In the genomic region with DNA sequence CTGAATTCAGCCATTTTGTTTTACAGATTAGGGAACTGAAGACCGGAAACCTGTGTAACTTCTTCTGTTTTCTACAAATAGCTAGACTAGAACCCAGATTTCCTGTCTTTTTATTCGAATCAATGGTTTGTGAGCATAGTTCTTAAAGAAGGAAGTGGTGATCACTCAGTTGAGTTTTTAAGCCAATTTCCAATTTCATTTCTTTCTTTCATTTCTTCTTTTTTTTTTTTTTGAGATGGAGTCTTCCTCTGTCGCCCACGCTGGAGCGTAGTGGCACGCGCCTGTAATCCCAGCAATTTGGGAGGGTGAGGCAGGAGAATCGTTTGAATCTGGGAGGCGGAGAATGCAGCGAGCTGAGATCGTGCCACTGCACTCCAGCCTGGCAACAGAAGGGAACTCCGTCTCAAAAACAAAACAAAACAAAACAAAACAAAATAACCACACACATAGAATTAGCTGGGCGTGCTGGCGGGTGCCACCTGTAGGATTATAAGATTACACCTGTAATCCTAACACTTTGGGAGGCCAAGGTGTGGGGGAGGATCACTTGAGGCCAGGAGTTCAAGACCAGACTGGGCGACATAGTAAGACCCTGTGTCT, we compare ENCODE assay signal across 2 cellular contexts.
A peak's percentile ranks its signal among the peaks of the same experiment; 100 is the strongest.
TF ChIP-seq lines count a peak whose summit lies in the region.

No MANE protein-coding gene starts in this region.

TF ChIP-seq in GM12878, 131 proteins besides CTCF, POLR2A, EP300 and RAD21 (continued from another document and continues in another):
- TF ChIP-seq RELB (IDR thresholded peaks at IDR 0.05; ENCODE audit: low read depth): peak; percentile 92
- TF ChIP-seq REST (IDR thresholded peaks at IDR 0.05; ENCODE audit: low read depth, low read length): no peak
- TF ChIP-seq ETV6 (conservative IDR thresholded peaks at IDR 0.05 in 1 of 2, IDR thresholded peaks at IDR 0.05 in 1 of 2; ENCODE audit: borderline replicate concordance in 1 of 2, low read depth in 1 of 2): peak in 1 of 2 experiments; percentile 90; a peak in 2 of 4 replicates
- TF ChIP-seq, protein P1, sequence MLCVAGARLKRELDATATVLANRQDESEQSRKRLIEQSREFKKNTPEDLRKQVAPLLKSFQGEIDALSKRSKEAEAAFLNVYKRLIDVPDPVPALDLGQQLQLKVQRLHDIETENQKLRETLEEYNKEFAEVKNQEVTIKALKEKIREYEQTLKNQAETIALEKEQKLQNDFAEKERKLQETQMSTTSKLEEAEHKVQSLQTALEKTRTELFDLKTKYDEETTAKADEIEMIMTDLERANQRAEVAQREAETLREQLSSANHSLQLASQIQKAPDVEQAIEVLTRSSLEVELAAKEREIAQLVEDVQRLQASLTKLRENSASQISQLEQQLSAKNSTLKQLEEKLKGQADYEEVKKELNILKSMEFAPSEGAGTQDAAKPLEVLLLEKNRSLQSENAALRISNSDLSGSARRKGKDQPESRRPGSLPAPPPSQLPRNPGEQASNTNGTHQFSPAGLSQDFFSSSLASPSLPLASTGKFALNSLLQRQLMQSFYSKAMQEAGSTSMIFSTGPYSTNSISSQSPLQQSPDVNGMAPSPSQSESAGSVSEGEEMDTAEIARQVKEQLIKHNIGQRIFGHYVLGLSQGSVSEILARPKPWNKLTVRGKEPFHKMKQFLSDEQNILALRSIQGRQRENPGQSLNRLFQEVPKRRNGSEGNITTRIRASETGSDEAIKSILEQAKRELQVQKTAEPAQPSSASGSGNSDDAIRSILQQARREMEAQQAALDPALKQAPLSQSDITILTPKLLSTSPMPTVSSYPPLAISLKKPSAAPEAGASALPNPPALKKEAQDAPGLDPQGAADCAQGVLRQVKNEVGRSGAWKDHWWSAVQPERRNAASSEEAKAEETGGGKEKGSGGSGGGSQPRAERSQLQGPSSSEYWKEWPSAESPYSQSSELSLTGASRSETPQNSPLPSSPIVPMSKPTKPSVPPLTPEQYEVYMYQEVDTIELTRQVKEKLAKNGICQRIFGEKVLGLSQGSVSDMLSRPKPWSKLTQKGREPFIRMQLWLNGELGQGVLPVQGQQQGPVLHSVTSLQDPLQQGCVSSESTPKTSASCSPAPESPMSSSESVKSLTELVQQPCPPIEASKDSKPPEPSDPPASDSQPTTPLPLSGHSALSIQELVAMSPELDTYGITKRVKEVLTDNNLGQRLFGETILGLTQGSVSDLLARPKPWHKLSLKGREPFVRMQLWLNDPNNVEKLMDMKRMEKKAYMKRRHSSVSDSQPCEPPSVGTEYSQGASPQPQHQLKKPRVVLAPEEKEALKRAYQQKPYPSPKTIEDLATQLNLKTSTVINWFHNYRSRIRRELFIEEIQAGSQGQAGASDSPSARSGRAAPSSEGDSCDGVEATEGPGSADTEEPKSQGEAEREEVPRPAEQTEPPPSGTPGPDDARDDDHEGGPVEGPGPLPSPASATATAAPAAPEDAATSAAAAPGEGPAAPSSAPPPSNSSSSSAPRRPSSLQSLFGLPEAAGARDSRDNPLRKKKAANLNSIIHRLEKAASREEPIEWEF (IDR thresholded peaks at IDR 0.05; ENCODE audit: insufficient replicate concordance, low read depth, low read length): peak; percentile 79
- TF ChIP-seq FOXK2 (IDR thresholded peaks at IDR 0.05): no peak
- peak; percentile 75 to 88 for TF ChIP-seq BHLHE40 (IDR thresholded peaks at IDR 0.05; ENCODE audit: borderline replicate concordance in 1 of 2, low read depth in 2 of 2, low read length in 1 of 2)
- TF ChIP-seq HDAC6 (IDR thresholded peaks at IDR 0.05; ENCODE audit: unreplicated experiment): no peak

TF ChIP-seq in SK-N-SH treated with all-trans-retinoic acid at 6 μM for 48 hours, 23 proteins besides CTCF, POLR2A, EP300 and RAD21 (continued from another document):
- TF ChIP-seq, protein P2, sequence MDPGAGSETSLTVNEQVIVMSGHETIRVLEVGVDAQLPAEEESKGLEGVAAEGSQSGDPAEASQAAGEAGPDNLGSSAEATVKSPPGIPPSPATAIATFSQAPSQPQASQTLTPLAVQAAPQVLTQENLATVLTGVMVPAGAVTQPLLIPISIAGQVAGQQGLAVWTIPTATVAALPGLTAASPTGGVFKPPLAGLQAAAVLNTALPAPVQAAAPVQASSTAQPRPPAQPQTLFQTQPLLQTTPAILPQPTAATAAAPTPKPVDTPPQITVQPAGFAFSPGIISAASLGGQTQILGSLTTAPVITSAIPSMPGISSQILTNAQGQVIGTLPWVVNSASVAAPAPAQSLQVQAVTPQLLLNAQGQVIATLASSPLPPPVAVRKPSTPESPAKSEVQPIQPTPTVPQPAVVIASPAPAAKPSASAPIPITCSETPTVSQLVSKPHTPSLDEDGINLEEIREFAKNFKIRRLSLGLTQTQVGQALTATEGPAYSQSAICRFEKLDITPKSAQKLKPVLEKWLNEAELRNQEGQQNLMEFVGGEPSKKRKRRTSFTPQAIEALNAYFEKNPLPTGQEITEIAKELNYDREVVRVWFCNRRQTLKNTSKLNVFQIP (CRISPR knock-in tag; IDR thresholded peaks at IDR 0.05; ENCODE audit: borderline replicate concordance, low read depth): no peak
- TF ChIP-seq OSR1 (CRISPR knock-in tag; IDR thresholded peaks at IDR 0.05): no peak
- no peak for TF ChIP-seq ZC3H10 (CRISPR knock-in tag; IDR thresholded peaks at IDR 0.05)
- TF ChIP-seq, protein P3, sequence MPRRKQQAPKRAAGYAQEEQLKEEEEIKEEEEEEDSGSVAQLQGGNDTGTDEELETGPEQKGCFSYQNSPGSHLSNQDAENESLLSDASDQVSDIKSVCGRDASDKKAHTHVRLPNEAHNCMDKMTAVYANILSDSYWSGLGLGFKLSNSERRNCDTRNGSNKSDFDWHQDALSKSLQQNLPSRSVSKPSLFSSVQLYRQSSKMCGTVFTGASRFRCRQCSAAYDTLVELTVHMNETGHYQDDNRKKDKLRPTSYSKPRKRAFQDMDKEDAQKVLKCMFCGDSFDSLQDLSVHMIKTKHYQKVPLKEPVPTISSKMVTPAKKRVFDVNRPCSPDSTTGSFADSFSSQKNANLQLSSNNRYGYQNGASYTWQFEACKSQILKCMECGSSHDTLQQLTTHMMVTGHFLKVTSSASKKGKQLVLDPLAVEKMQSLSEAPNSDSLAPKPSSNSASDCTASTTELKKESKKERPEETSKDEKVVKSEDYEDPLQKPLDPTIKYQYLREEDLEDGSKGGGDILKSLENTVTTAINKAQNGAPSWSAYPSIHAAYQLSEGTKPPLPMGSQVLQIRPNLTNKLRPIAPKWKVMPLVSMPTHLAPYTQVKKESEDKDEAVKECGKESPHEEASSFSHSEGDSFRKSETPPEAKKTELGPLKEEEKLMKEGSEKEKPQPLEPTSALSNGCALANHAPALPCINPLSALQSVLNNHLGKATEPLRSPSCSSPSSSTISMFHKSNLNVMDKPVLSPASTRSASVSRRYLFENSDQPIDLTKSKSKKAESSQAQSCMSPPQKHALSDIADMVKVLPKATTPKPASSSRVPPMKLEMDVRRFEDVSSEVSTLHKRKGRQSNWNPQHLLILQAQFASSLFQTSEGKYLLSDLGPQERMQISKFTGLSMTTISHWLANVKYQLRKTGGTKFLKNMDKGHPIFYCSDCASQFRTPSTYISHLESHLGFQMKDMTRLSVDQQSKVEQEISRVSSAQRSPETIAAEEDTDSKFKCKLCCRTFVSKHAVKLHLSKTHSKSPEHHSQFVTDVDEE (CRISPR knock-in tag; IDR thresholded peaks at IDR 0.05): no peak
- TF ChIP-seq SNAI2 (CRISPR knock-in tag; IDR thresholded peaks at IDR 0.05): no peak
- TF ChIP-seq TCF4 (CRISPR knock-in tag; IDR thresholded peaks at IDR 0.05; ENCODE audit: borderline replicate concordance): no peak
- TF ChIP-seq ZFP30 (CRISPR knock-in tag; IDR thresholded peaks at IDR 0.05): no peak
- no peak for TF ChIP-seq ESRRG (CRISPR knock-in tag; IDR thresholded peaks at IDR 0.05)
- TF ChIP-seq ZNF70 (CRISPR knock-in tag; IDR thresholded peaks at IDR 0.05): no peak
- TF ChIP-seq CSDC2 (CRISPR knock-in tag; IDR thresholded peaks at IDR 0.05): no peak
- no peak for TF ChIP-seq ISL1 (CRISPR knock-in tag; IDR thresholded peaks at IDR 0.05)
